Comparison of ENCODE assay signal across 25 cellular contexts in genomic region chr3:192894676-192895075, GRCh38. TPM values are rescaled to one million over a fixed set of nuclear protein-coding genes. Genes with fewer than 3 reads are reported as not detected.
DNase-seq lines count a peak whose midpoint lies in the region; ATAC-seq and TF ChIP-seq lines count a peak whose summit lies in the region.
"Had no signal": no experiment of that assay in that cellular context is flagged by ENCODE, and none has a peak within 500 bp of the region (broad histone marks: within the 10 kb centered on the region; RNA-seq: fewer than 3 reads in every experiment).

No MANE protein-coding gene starts in this region.

- no peak overlapping the region for H3K4me3 ChIP-seq in Caco-2 (ENCODE audit: low read depth, low read length)
- no peak overlapping the region for H3K4me3 ChIP-seq in naive thymus-derived CD4-positive, alpha-beta T cell (ENCODE audit: low read length)
- H3K4me3 ChIP-seq: HAP-1, lung, prostate gland, sigmoid colon, SK-N-MC had no signal

- no peaks in the 10 kb centered on the region for H3K9me3 ChIP-seq in Caco-2
- no peaks in the 10 kb centered on the region for H3K9me3 ChIP-seq in naive thymus-derived CD4-positive, alpha-beta T cell (ENCODE audit: control insufficient read depth in 2 of 3, low read length in 3 of 3)
- H3K9me3 ChIP-seq: HAP-1, prostate gland, sigmoid colon had no signal

- H3K27me3 ChIP-seq in Caco-2 (replicated peaks; ENCODE audit: control insufficient read depth, insufficient read depth, low read length), result no peaks in the 10 kb centered on the region
- no peaks in the 10 kb centered on the region for H3K27me3 ChIP-seq in naive thymus-derived CD4-positive, alpha-beta T cell (ENCODE audit: control insufficient read depth in 2 of 2, insufficient read depth in 2 of 2, low read length in 2 of 2)
- H3K27me3 ChIP-seq: sigmoid colon had no signal

- H3K4me1 ChIP-seq in Caco-2, result peaks cover 71% of the 10 kb centered on the region
- peaks cover 4 to 37% of the 10 kb centered on the region in 2 donors for H3K4me1 ChIP-seq in naive thymus-derived CD4-positive, alpha-beta T cell (ENCODE audit: control insufficient read depth in 2 of 2, insufficient read depth in 2 of 2, low read length in 2 of 2)
- H3K4me1 ChIP-seq: prostate gland had no signal

- DNase-seq in activated CD8-positive, alpha-beta T cell treated with anti-CD3 and anti-CD28 coated beads, Interleukin-2, amount 10 ng/mL, durations not matched to agents 7 days and 5 days, result no peak
- no peak for DNase-seq in activated CD8-positive, alpha-beta T cell treated with anti-CD3 and anti-CD28 coated beads for 36 hours
- peak; percentile 46 to 55 for DNase-seq in Caco-2
- no peak for DNase-seq in activated T-helper 1 cell treated with anti-CD3 and anti-CD28 coated beads, Interleukin-12 subunit alpha, Interleukin-12 subunit beta, Interleukin-2, Interleukin-4 antibody, amounts not matched to agents 30 ng/mL and 10 ng/mL and 1 ng/mL, durations not matched to agents 14 hours and 24 hours and 36 hours (ENCODE audit: low spot score)
- DNase-seq in naive thymus-derived CD4-positive, alpha-beta T cell, result no peak
- no peak for DNase-seq in GM03348 (ENCODE audit: low spot score)
- no peak for DNase-seq in 8988T
- DNase-seq: ACHN; activated CD4-positive, alpha-beta T cell treated with anti-CD3 and anti-CD28 coated beads, Interleukin-2, amount 50 U/mL, for 4 hours; activated T-cell treated with anti-CD3 and anti-CD28 coated beads for 4 hours; cerebellar nuclear complex; EL; Kasumi-1; MV-4-11; NCI-H1694 treated with DMSO at 0.1 percent for 48 hours; NCI-H2171 treated with DMSO at 0.1 percent for 48 hours; NCI-H524; sigmoid colon had no signal

- POLR2A ChIA-PET in activated CD8-positive, alpha-beta T cell treated with anti-CD3 and anti-CD28 coated beads, Interleukin-2, amount 10 ng/mL, durations not matched to agents 7 days and 5 days (lab: Charles Lee), result no interaction called here
- POLR2A ChIA-PET in activated CD8-positive, alpha-beta T cell treated with anti-CD3 and anti-CD28 coated beads for 36 hours (lab: Charles Lee), result interaction anchor here (0.6 to 1.7 kb wide), 2 partner anchors 22 to 45 kb away, joined by 3 to 5 read pairs; partner anchors contain the start of gene MB21D2
- POLR2A ChIA-PET in Caco-2 (lab: Charles Lee), result no interaction called here
- POLR2A ChIA-PET in naive thymus-derived CD4-positive, alpha-beta T cell (lab: Charles Lee), result interaction anchor here (0.6 kb wide), 1 partner anchor 22 kb away, joined by 3 read pairs; no protein-coding TSS in a partner anchor

- intact Hi-C loops in activated CD8-positive, alpha-beta T cell treated with anti-CD3 and anti-CD28 coated beads for 36 hours (cut with micrococcal nuclease), result loop anchor here (5.0 kb wide), 1 partner anchor 77 kb away; no protein-coding TSS in a partner anchor
- intact Hi-C loops in Caco-2 (cut with micrococcal nuclease; ENCODE audit: unreplicated experiment), result loop anchor here (1.0 kb wide), 1 partner anchor 127 kb away; no protein-coding TSS in a partner anchor
- intact Hi-C loops in activated T-helper 1 cell treated with anti-CD3 and anti-CD28 coated beads, Interleukin-12 subunit alpha, Interleukin-12 subunit beta, Interleukin-2, Interleukin-4 antibody, amounts not matched to agents 30 ng/mL and 10 ng/mL and 1 ng/mL, durations not matched to agents 14 hours and 24 hours and 36 hours (cut with micrococcal nuclease), result loop anchor here (5.0 to 10.0 kb wide), 2 partner anchors 1070 to 1243 kb away; partner anchors contain the start of gene HES1
- intact Hi-C loops in naive thymus-derived CD4-positive, alpha-beta T cell (cut with micrococcal nuclease), result loop anchor here in 1 of 2 donors (5.0 to 10.0 kb wide), 2 partner anchors 1240 to 1413 kb away; partner anchors contain the start of gene HES1

- H3K27ac ChIP-seq in naive thymus-derived CD4-positive, alpha-beta T cell (ENCODE audit: low read depth, low read length), result no peak overlapping the region
- H3K27ac ChIP-seq: prostate gland, SK-N-MC, VCaP had no signal

- H3K27me3 Mint-ChIP-seq in activated CD8-positive, alpha-beta T cell treated with anti-CD3 and anti-CD28 coated beads, Interleukin-2, amount 10 ng/mL, durations not matched to agents 7 days and 5 days (ENCODE audit: low read depth), result peaks cover 10% of the 10 kb centered on the region
- peaks cover 27% of the 10 kb centered on the region for H3K27me3 Mint-ChIP-seq in activated CD8-positive, alpha-beta T cell treated with anti-CD3 and anti-CD28 coated beads for 36 hours
- H3K27me3 Mint-ChIP-seq in Caco-2 (ENCODE audit: insufficient read depth, unreplicated experiment), result no peaks in the 10 kb centered on the region
- H3K27me3 Mint-ChIP-seq in activated T-helper 1 cell treated with anti-CD3 and anti-CD28 coated beads, Interleukin-12 subunit alpha, Interleukin-12 subunit beta, Interleukin-2, Interleukin-4 antibody, amounts not matched to agents 30 ng/mL and 10 ng/mL and 1 ng/mL, durations not matched to agents 14 hours and 24 hours and 36 hours (ENCODE audit: insufficient read depth), result no peaks in the 10 kb centered on the region
- H3K27me3 Mint-ChIP-seq in naive thymus-derived CD4-positive, alpha-beta T cell, result peaks cover 0 to 20% (median 3%) of the 10 kb centered on the region in 5 donors

- TF ChIP-seq CTCF in activated CD8-positive, alpha-beta T cell treated with anti-CD3 and anti-CD28 coated beads for 36 hours (IDR thresholded peaks at IDR 0.05), result no peak
- TF ChIP-seq CTCF in Caco-2 (IDR thresholded peaks at IDR 0.05; ENCODE audit: insufficient read depth in 1 of 2, low read depth in 1 of 2, low read length in 1 of 2, severe bottlenecking in 1 of 2, unreplicated experiment in 1 of 2), result no peak

- peaks cover 91% of the 10 kb centered on the region for H3K4me1 Mint-ChIP-seq in activated CD8-positive, alpha-beta T cell treated with anti-CD3 and anti-CD28 coated beads, Interleukin-2, amount 10 ng/mL, durations not matched to agents 7 days and 5 days (ENCODE audit: low read depth)
- peaks cover 61% of the 10 kb centered on the region for H3K4me1 Mint-ChIP-seq in activated CD8-positive, alpha-beta T cell treated with anti-CD3 and anti-CD28 coated beads for 36 hours (ENCODE audit: low read depth)
- H3K4me1 Mint-ChIP-seq in Caco-2 (ENCODE audit: low read depth, unreplicated experiment), result peaks cover 54% of the 10 kb centered on the region
- H3K4me1 Mint-ChIP-seq in activated T-helper 1 cell treated with anti-CD3 and anti-CD28 coated beads, Interleukin-12 subunit alpha, Interleukin-12 subunit beta, Interleukin-2, Interleukin-4 antibody, amounts not matched to agents 30 ng/mL and 10 ng/mL and 1 ng/mL, durations not matched to agents 14 hours and 24 hours and 36 hours (ENCODE audit: low read depth), result peaks cover 95% of the 10 kb centered on the region
- H3K4me1 Mint-ChIP-seq in naive thymus-derived CD4-positive, alpha-beta T cell, result peaks cover 16 to 89% (median 59%) of the 10 kb centered on the region in 7 donors

- no TSS peak for BruUV-seq in Caco-2 (replicated peaks; lab: Mats Ljungman, UMichigan)

- H3K36me3 ChIP-seq in Caco-2 (ENCODE audit: control insufficient read depth, insufficient read depth, low read length), result no peaks in the 10 kb centered on the region
- H3K36me3 ChIP-seq in naive thymus-derived CD4-positive, alpha-beta T cell (ENCODE audit: control insufficient read depth in 2 of 3, insufficient read depth in 3 of 3, low read length in 3 of 3), result no peaks in the 10 kb centered on the region
- H3K36me3 ChIP-seq: HAP-1, prostate gland, sigmoid colon had no signal

- H3K9me3 Mint-ChIP-seq in activated CD8-positive, alpha-beta T cell treated with anti-CD3 and anti-CD28 coated beads, Interleukin-2, amount 10 ng/mL, durations not matched to agents 7 days and 5 days (ENCODE audit: insufficient read depth), result no peaks in the 10 kb centered on the region
- H3K9me3 Mint-ChIP-seq in activated CD8-positive, alpha-beta T cell treated with anti-CD3 and anti-CD28 coated beads for 36 hours, result peaks cover 4% of the 10 kb centered on the region
- H3K9me3 Mint-ChIP-seq in Caco-2 (ENCODE audit: unreplicated experiment), result no peaks in the 10 kb centered on the region
- peaks cover 3% of the 10 kb centered on the region for H3K9me3 Mint-ChIP-seq in activated T-helper 1 cell treated with anti-CD3 and anti-CD28 coated beads, Interleukin-12 subunit alpha, Interleukin-12 subunit beta, Interleukin-2, Interleukin-4 antibody, amounts not matched to agents 30 ng/mL and 10 ng/mL and 1 ng/mL, durations not matched to agents 14 hours and 24 hours and 36 hours
- H3K9me3 Mint-ChIP-seq in naive thymus-derived CD4-positive, alpha-beta T cell, result peaks cover 0 to 5% (median 0%) of the 10 kb centered on the region in 11 donors
- H3K9me3 Mint-ChIP-seq: activated naive CD4-positive, alpha-beta T cell treated with anti-CD3 and anti-CD28 coated beads, Interleukin-2, amount 50 U/mL, for 24 hours had no signal

- H3K27ac Mint-ChIP-seq in activated CD8-positive, alpha-beta T cell treated with anti-CD3 and anti-CD28 coated beads, Interleukin-2, amount 10 ng/mL, durations not matched to agents 7 days and 5 days, result peak overlapping the region; percentile 17
- H3K27ac Mint-ChIP-seq in activated CD8-positive, alpha-beta T cell treated with anti-CD3 and anti-CD28 coated beads for 36 hours, result no peak overlapping the region
- peak overlapping the region; percentile 80 for H3K27ac Mint-ChIP-seq in Caco-2 (ENCODE audit: unreplicated experiment)
- peak overlapping the region; percentile 41 for H3K27ac Mint-ChIP-seq in activated T-helper 1 cell treated with anti-CD3 and anti-CD28 coated beads, Interleukin-12 subunit alpha, Interleukin-12 subunit beta, Interleukin-2, Interleukin-4 antibody, amounts not matched to agents 30 ng/mL and 10 ng/mL and 1 ng/mL, durations not matched to agents 14 hours and 24 hours and 36 hours
- peak overlapping the region; percentile 37 to 95 (median 87) for H3K27ac Mint-ChIP-seq in naive thymus-derived CD4-positive, alpha-beta T cell
- H3K27ac Mint-ChIP-seq: activated naive CD4-positive, alpha-beta T cell treated with anti-CD3 and anti-CD28 coated beads, Interleukin-2, amount 50 U/mL, for 24 hours had no signal

- CTCF ChIA-PET in activated CD8-positive, alpha-beta T cell treated with anti-CD3 and anti-CD28 coated beads, Interleukin-2, amount 10 ng/mL, durations not matched to agents 7 days and 5 days (lab: Charles Lee), result interaction anchor here (1.2 to 2.6 kb wide), 2 partner anchors 20 to 23 kb away, joined by 3 to 9 read pairs; partner anchors contain the start of gene MB21D2
- CTCF ChIA-PET in activated CD8-positive, alpha-beta T cell treated with anti-CD3 and anti-CD28 coated beads for 36 hours (lab: Charles Lee), result interaction anchor here (0.7 to 1.5 kb wide), 2 partner anchors 44 to 84 kb away, joined by 3 to 5 read pairs; no protein-coding TSS in a partner anchor
- CTCF ChIA-PET in Caco-2 (lab: Charles Lee), result interaction anchor here (0.6 to 1.5 kb wide), 4 partner anchors 14 to 235 kb away, joined by 3 read pairs; no protein-coding TSS in a partner anchor
- CTCF ChIA-PET in naive thymus-derived CD4-positive, alpha-beta T cell (lab: Charles Lee), result no interaction called here

- no peak for ATAC-seq in activated CD8-positive, alpha-beta T cell treated with anti-CD3 and anti-CD28 coated beads, Interleukin-2, amount 10 ng/mL, durations not matched to agents 7 days and 5 days
- ATAC-seq in activated CD8-positive, alpha-beta T cell treated with anti-CD3 and anti-CD28 coated beads for 36 hours, result no peak
- no peak for ATAC-seq in naive thymus-derived CD4-positive, alpha-beta T cell
- ATAC-seq in GM21367 (IDR thresholded peaks at IDR 0.05; ENCODE audit: unreplicated experiment), result no peak

- peaks cover 20% of the 10 kb centered on the region for H3K36me3 Mint-ChIP-seq in activated CD8-positive, alpha-beta T cell treated with anti-CD3 and anti-CD28 coated beads, Interleukin-2, amount 10 ng/mL, durations not matched to agents 7 days and 5 days (ENCODE audit: low read depth)
- H3K36me3 Mint-ChIP-seq in activated CD8-positive, alpha-beta T cell treated with anti-CD3 and anti-CD28 coated beads for 36 hours (ENCODE audit: low read depth), result peaks cover 6% of the 10 kb centered on the region
- H3K36me3 Mint-ChIP-seq in Caco-2 (ENCODE audit: insufficient read depth, unreplicated experiment), result peaks cover 30% of the 10 kb centered on the region
- peaks cover 31% of the 10 kb centered on the region for H3K36me3 Mint-ChIP-seq in activated T-helper 1 cell treated with anti-CD3 and anti-CD28 coated beads, Interleukin-12 subunit alpha, Interleukin-12 subunit beta, Interleukin-2, Interleukin-4 antibody, amounts not matched to agents 30 ng/mL and 10 ng/mL and 1 ng/mL, durations not matched to agents 14 hours and 24 hours and 36 hours (ENCODE audit: low read depth)
- H3K36me3 Mint-ChIP-seq in naive thymus-derived CD4-positive, alpha-beta T cell, result peaks cover 0 to 41% (median 0%) of the 10 kb centered on the region in 5 donors

- H3K4me3 Mint-ChIP-seq in activated CD8-positive, alpha-beta T cell treated with anti-CD3 and anti-CD28 coated beads, Interleukin-2, amount 10 ng/mL, durations not matched to agents 7 days and 5 days, result no peak overlapping the region
- no peak overlapping the region for H3K4me3 Mint-ChIP-seq in activated CD8-positive, alpha-beta T cell treated with anti-CD3 and anti-CD28 coated beads for 36 hours
- H3K4me3 Mint-ChIP-seq in Caco-2 (ENCODE audit: unreplicated experiment), result peak overlapping the region; percentile 57
- H3K4me3 Mint-ChIP-seq in activated T-helper 1 cell treated with anti-CD3 and anti-CD28 coated beads, Interleukin-12 subunit alpha, Interleukin-12 subunit beta, Interleukin-2, Interleukin-4 antibody, amounts not matched to agents 30 ng/mL and 10 ng/mL and 1 ng/mL, durations not matched to agents 14 hours and 24 hours and 36 hours, result peak overlapping the region; percentile 58
- peak overlapping the region in 6 of 10 donors; percentile 12 to 73 (median 44) for H3K4me3 Mint-ChIP-seq in naive thymus-derived CD4-positive, alpha-beta T cell

RNA-seq across cellular contexts. Expression of gene MB21D2, which starts 23.0 kb away (rescaled TPM):
- total RNA-seq in activated CD8-positive, alpha-beta T cell treated with anti-CD3 and anti-CD28 coated beads, Interleukin-2, amount 10 ng/mL, durations not matched to agents 7 days and 5 days, result 1 to 10 TPM; 6.5 to 7.2 TPM
- 1 to 10 TPM; 3.1 to 3.2 TPM for total RNA-seq in activated CD8-positive, alpha-beta T cell treated with anti-CD3 and anti-CD28 coated beads for 36 hours
- total RNA-seq in Caco-2 (2022), result 10.6 and 11.0 TPM in 2 replicates
- total RNA-seq in activated T-helper 1 cell treated with anti-CD3 and anti-CD28 coated beads, Interleukin-12 subunit alpha, Interleukin-12 subunit beta, Interleukin-2, Interleukin-4 antibody, amounts not matched to agents 30 ng/mL and 10 ng/mL and 1 ng/mL, durations not matched to agents 14 hours and 24 hours and 36 hours, result 17.0 and 18.0 TPM in 2 replicates
- total RNA-seq in naive thymus-derived CD4-positive, alpha-beta T cell, result 10 to 100 TPM in 1 of 5 experiments, 1 to 10 TPM in 4; 1.7 to 21.5 (median 3.3) TPM
- 1 to 10 TPM; 3.2 to 6.5 TPM for polyA plus RNA-seq in naive thymus-derived CD4-positive, alpha-beta T cell

Comparison
In these comparisons a context has a peak if more than half of its experiments do, and no peak if none do; other contexts are left out.
1. POLR2A ChIA-PET loops: an anchor here in activated CD8-positive, alpha-beta T cell treated with anti-CD3 and anti-CD28 coated beads for 36 hours (0.6 to 1.7 kb wide) and naive thymus-derived CD4-positive, alpha-beta T cell (0.6 kb wide); none called in activated CD8-positive, alpha-beta T cell treated with anti-CD3 and anti-CD28 coated beads, Interleukin-2, amount 10 ng/mL, durations not matched to agents 7 days and 5 days and Caco-2.
2. DNase-seq: peak in Caco-2 (2 of 2); none in activated CD8-positive, alpha-beta T cell treated with anti-CD3 and anti-CD28 coated beads, Interleukin-2, amount 10 ng/mL, durations not matched to agents 7 days and 5 days (single experiment), activated CD8-positive, alpha-beta T cell treated with anti-CD3 and anti-CD28 coated beads for 36 hours (single experiment), activated T-helper 1 cell treated with anti-CD3 and anti-CD28 coated beads, Interleukin-12 subunit alpha, Interleukin-12 subunit beta, Interleukin-2, Interleukin-4 antibody, amounts not matched to agents 30 ng/mL and 10 ng/mL and 1 ng/mL, durations not matched to agents 14 hours and 24 hours and 36 hours (single experiment), naive thymus-derived CD4-positive, alpha-beta T cell (0 of 9), GM03348 (single experiment) and 8988T (single experiment).
3. H3K4me3 Mint-ChIP-seq: peak in Caco-2 (single experiment), activated T-helper 1 cell treated with anti-CD3 and anti-CD28 coated beads, Interleukin-12 subunit alpha, Interleukin-12 subunit beta, Interleukin-2, Interleukin-4 antibody, amounts not matched to agents 30 ng/mL and 10 ng/mL and 1 ng/mL, durations not matched to agents 14 hours and 24 hours and 36 hours (single experiment) and naive thymus-derived CD4-positive, alpha-beta T cell (6 of 10); none in activated CD8-positive, alpha-beta T cell treated with anti-CD3 and anti-CD28 coated beads, Interleukin-2, amount 10 ng/mL, durations not matched to agents 7 days and 5 days (single experiment) and activated CD8-positive, alpha-beta T cell treated with anti-CD3 and anti-CD28 coated beads for 36 hours (single experiment).